ENCODE assay signal across 8 cellular contexts in the genomic region with DNA sequence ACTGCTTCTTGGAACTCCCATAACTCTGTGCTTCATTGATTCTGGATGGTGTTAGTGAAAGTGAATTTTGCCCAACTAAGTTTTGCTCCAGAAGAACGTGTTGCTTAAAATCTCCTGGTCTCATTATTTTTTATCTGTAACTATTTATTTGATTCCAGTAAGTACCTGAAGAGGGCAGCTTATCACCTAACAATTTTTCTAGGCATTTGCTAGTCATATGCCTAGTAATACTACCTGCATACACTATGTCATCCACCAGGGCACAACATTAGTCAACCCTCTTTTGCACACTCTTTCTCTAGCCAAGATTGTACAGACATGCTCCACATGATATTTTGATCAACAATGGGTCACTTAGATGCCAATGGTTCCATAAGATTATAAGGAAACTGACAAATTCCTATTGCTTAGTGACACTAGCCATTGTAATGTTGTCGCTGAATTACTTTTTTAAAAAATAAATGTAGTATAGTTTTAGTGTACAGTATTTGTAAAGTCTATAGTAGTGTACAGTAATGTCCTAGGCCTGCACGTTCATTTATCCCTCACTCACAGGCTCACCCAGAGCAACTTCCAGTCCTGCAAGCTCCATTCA.
DNase-seq lines count a peak whose midpoint lies in the region; ATAC-seq, FAIRE-seq and TF ChIP-seq lines count a peak whose summit lies in the region.

No MANE protein-coding gene starts in this region.

- intact Hi-C loops in esophagus muscularis mucosa (cut with DNase I) (no loop called here), upper lobe of right lung (cut with DNase I) (no loop called here)

- peak; percentile 80 for ATAC-seq in HG03139 (IDR thresholded peaks at IDR 0.05; ENCODE audit: unreplicated experiment)
- no peak for ATAC-seq in upper lobe of right lung

- H3K27me3 ChIP-seq in esophagus muscularis mucosa (no peaks in the 10 kb centered on the region), upper lobe of right lung (no peaks in the 10 kb centered on the region)

- 71% methylated on average over 3 of the region's 3 CpGs for WGBS in esophagus muscularis mucosa

- FAIRE-seq in islet of Langerhans (lab: Jason Lieb, UNC), result peak; percentile 94

- peak; percentile 73 for DNase-seq in COLO829 (ENCODE audit: low spot score)
- DNase-seq in GM19238 (ENCODE audit: insufficient read length, low spot score), result peak; percentile 3
- peak; percentile 76 for DNase-seq in OCI-M1 (lab: John Stamatoyannopoulos, UW)
- DNase-seq in esophagus muscularis mucosa (ENCODE audit: extremely low spot score), result no peak
- DNase-seq in upper lobe of right lung, result no peak
- no peak for DNase-seq in activated CD4-positive, alpha-beta T cell treated with anti-CD3 and anti-CD28 coated beads, Interleukin-2, amount 50 U/mL, for 1 hour

- TF ChIP-seq POLR2A in esophagus muscularis mucosa (IDR thresholded peaks at IDR 0.05; ENCODE audit: low read depth), result no peak

- H3K4me3 ChIP-seq in esophagus muscularis mucosa (no peak overlapping the region), upper lobe of right lung (no peak overlapping the region)

- no peaks in the 10 kb centered on the region for H3K9me3 ChIP-seq in esophagus muscularis mucosa
- H3K9me3 ChIP-seq in upper lobe of right lung, result no peaks in the 10 kb centered on the region

- H3K27ac ChIP-seq in esophagus muscularis mucosa (replicated peaks in 1 of 4) (no peak overlapping the region), upper lobe of right lung (no peak overlapping the region)

- TF ChIP-seq EP300 in esophagus muscularis mucosa (IDR thresholded peaks at IDR 0.05), result no peak

- TF ChIP-seq CTCF in esophagus muscularis mucosa (IDR thresholded peaks at IDR 0.05), result peak in 1 of 3 experiments; percentile 7
- no peak for TF ChIP-seq CTCF in upper lobe of right lung (IDR thresholded peaks at IDR 0.05)

- H3K4me1 ChIP-seq in esophagus muscularis mucosa (no peaks in the 10 kb centered on the region), upper lobe of right lung (no peaks in the 10 kb centered on the region)

- no peaks in the 10 kb centered on the region for H3K36me3 ChIP-seq in esophagus muscularis mucosa
- H3K36me3 ChIP-seq in upper lobe of right lung, result no peaks in the 10 kb centered on the region

Comparison
In these comparisons a context has a peak if more than half of its experiments do, and no peak if none do; other contexts are left out.
1. DNase-seq: peak in COLO829 (single experiment), GM19238 (single experiment) and OCI-M1 (single experiment); none in esophagus muscularis mucosa (single experiment), upper lobe of right lung (single experiment) and activated CD4-positive, alpha-beta T cell treated with anti-CD3 and anti-CD28 coated beads, Interleukin-2, amount 50 U/mL, for 1 hour (single experiment).